In the genomic region with DNA sequence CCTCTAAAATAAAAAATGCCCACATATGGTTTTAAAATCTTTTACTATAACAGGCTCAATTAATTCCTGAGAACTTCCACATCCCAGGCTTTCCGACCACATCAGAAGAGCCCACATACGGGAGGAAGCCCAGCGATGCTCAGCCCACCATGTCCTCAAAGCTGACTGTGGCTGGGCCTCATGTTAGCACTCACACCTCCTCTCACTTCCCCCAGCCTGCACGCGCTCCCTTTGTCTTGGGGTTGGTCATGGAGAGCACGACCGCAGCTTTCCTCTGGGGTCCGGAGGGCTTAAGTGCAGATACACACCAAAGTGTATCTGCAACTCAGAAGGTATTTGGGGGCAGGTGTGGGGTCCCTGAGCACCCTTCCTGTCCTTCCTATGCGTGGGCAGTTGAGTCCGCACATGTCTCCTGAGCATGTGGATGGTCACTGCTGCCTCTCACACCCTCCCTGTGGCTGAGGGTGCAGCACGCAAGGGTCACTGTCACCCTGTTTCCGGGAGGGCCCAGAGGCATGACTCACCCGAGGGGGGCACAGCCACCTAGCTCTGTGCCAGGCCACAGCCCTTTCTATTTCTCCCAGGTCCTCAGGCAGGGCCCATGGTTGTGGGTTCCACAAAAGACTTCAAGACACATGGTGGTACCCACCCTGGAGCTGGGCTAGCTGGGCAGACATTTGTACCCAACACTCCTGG, we compare ENCODE assay signal across 8 cellular contexts. TPM values are rescaled to one million over a fixed set of nuclear protein-coding genes. Genes with fewer than 3 reads are reported as not detected.
A peak's percentile ranks its signal among the peaks of the same experiment; 100 is the strongest.
DNase-seq lines count a peak whose midpoint lies in the region; ATAC-seq lines count a peak whose summit lies in the region.

No MANE protein-coding gene starts in this region.

- H3K36me3 ChIP-seq in mucosa of rectum (ENCODE audit: control insufficient read depth in 2 of 2, insufficient read depth in 2 of 2, low read length in 2 of 2) (peaks cover 88 to 93% of the 10 kb centered on the region in 2 donors), aorta (ENCODE audit: control insufficient read depth in 1 of 2, insufficient read depth in 2 of 2, low read length in 1 of 2) (peaks cover 0 to 16% of the 10 kb centered on the region in 2 donors), H7 (replicated peaks; ENCODE audit: control insufficient read depth, insufficient read depth, low read length) (peaks cover 71% of the 10 kb centered on the region)

- H3K4me1 ChIP-seq in mucosa of rectum (ENCODE audit: control insufficient read depth in 2 of 2, insufficient read depth in 2 of 2, low read length in 2 of 2) (peaks cover 44 to 59% of the 10 kb centered on the region in 2 donors), aorta (ENCODE audit: control insufficient read depth in 1 of 2, insufficient read depth in 2 of 2, low read length in 2 of 2) (peaks cover 0 to 3% of the 10 kb centered on the region in 2 donors)

- peaks cover 78% of the 10 kb centered on the region for H3K4me1 Mint-ChIP-seq in activated naive CD8-positive, alpha-beta T cell treated with anti-CD3 and anti-CD28 coated beads, Interleukin-2, amount 10 ng/mL, durations not matched to agents 7 days and 5 days

- no peaks in the 10 kb centered on the region for H3K27me3 Mint-ChIP-seq in activated naive CD8-positive, alpha-beta T cell treated with anti-CD3 and anti-CD28 coated beads, Interleukin-2, amount 10 ng/mL, durations not matched to agents 7 days and 5 days

- POLR2A ChIA-PET in activated naive CD8-positive, alpha-beta T cell treated with anti-CD3 and anti-CD28 coated beads, Interleukin-2, amount 10 ng/mL, durations not matched to agents 7 days and 5 days (lab: Charles Lee): interaction anchor here (0.9 to 7.2 kb wide), 8 partner anchors 8 to 361 kb away, joined by 3 to 104 read pairs (median 4); partner anchors contain the start of genes WDR1 and ZNF518B

- H3K27ac Mint-ChIP-seq in activated naive CD8-positive, alpha-beta T cell treated with anti-CD3 and anti-CD28 coated beads, Interleukin-2, amount 10 ng/mL, durations not matched to agents 7 days and 5 days: peak overlapping the region; percentile 91

- 75 to 76% methylated on average over 13 of the region's 13 CpGs for WGBS in aorta, 2 donors

- H3K4me3 ChIP-seq in mucosa of rectum (ENCODE audit: low read length in 2 of 2): no peak overlapping the region
- no peak overlapping the region for H3K4me3 ChIP-seq in aorta (ENCODE audit: low read length in 2 of 2)
- no peak overlapping the region for H3K4me3 ChIP-seq in H7 (ENCODE audit: insufficient read depth, low read depth, low read length)

- H3K9ac ChIP-seq in mucosa of rectum (ENCODE audit: low read depth in 1 of 2, low read length in 2 of 2): no peak overlapping the region

- peak; percentile 38 for DNase-seq in stimulated activated CD4-positive, alpha-beta T cell treated with anti-CD3 and anti-CD28 coated beads, Interleukin-15, amount 100 ng/mL, for 24 hours
- no peak for DNase-seq in stimulated activated CD4-positive, alpha-beta T cell treated with anti-CD3 and anti-CD28 coated beads, Interleukin-2, amount 100 ng/mL, for 48 hours
- no peak for DNase-seq in activated naive CD8-positive, alpha-beta T cell treated with anti-CD3 and anti-CD28 coated beads, Interleukin-2, amount 10 ng/mL, durations not matched to agents 7 days and 5 days
- DNase-seq in aorta (no peak), UCSD-AML1 (lab: John Stamatoyannopoulos, UW; ENCODE audit: unreplicated experiment) (no peak), GDM1 (lab: John Stamatoyannopoulos, UW) (no peak), H7 (no peak)

- H3K9me3 ChIP-seq in mucosa of rectum (ENCODE audit: control insufficient read depth in 2 of 2, low read length in 2 of 2): no peaks in the 10 kb centered on the region
- H3K9me3 ChIP-seq in aorta (ENCODE audit: control insufficient read depth, low read length): no peaks in the 10 kb centered on the region

- intact Hi-C loops in aorta (cut with DNase I): no loop called here

- no peaks in the 10 kb centered on the region for H3K9me3 Mint-ChIP-seq in activated naive CD8-positive, alpha-beta T cell treated with anti-CD3 and anti-CD28 coated beads, Interleukin-2, amount 10 ng/mL, durations not matched to agents 7 days and 5 days

- H3K27ac ChIP-seq in mucosa of rectum (ENCODE audit: low read depth in 2 of 2, low read length in 2 of 2): peak overlapping the region; percentile 67 to 78
- peak overlapping the region; percentile 53 to 72 for H3K27ac ChIP-seq in aorta (ENCODE audit: low read depth in 1 of 2, low read length in 2 of 2)

- H3K4me3 Mint-ChIP-seq in activated naive CD8-positive, alpha-beta T cell treated with anti-CD3 and anti-CD28 coated beads, Interleukin-2, amount 10 ng/mL, durations not matched to agents 7 days and 5 days: peak overlapping the region; percentile 68

- H3K27me3 ChIP-seq in mucosa of rectum (ENCODE audit: control insufficient read depth in 2 of 2, insufficient read depth in 2 of 2, low read length in 2 of 2): no peaks in the 10 kb centered on the region
- H3K27me3 ChIP-seq in aorta (ENCODE audit: control insufficient read depth in 1 of 2, insufficient read depth in 2 of 2, low read length in 1 of 2): no peaks in the 10 kb centered on the region
- H3K27me3 ChIP-seq in H7 (ENCODE audit: control insufficient read depth, insufficient read depth, low read length): no peaks in the 10 kb centered on the region

- ATAC-seq in activated naive CD8-positive, alpha-beta T cell treated with anti-CD3 and anti-CD28 coated beads, Interleukin-2, amount 10 ng/mL, durations not matched to agents 7 days and 5 days (ENCODE audit: low read depth): peak; percentile 10
- ATAC-seq in aorta (ENCODE audit: low FRiP score): no peak

- peaks cover 39% of the 10 kb centered on the region for H3K36me3 Mint-ChIP-seq in activated naive CD8-positive, alpha-beta T cell treated with anti-CD3 and anti-CD28 coated beads, Interleukin-2, amount 10 ng/mL, durations not matched to agents 7 days and 5 days

RNA-seq across cellular contexts. Expression of gene WDR1, which starts 21.2 kb away (rescaled TPM):
- total RNA-seq in activated naive CD8-positive, alpha-beta T cell treated with anti-CD3 and anti-CD28 coated beads, Interleukin-2, amount 10 ng/mL, durations not matched to agents 7 days and 5 days: 100 to 1,000 TPM; 371 to 372 TPM
- total RNA-seq in aorta: 100 to 1,000 TPM; 339 to 593 TPM
- 100 to 1,000 TPM; 159 to 207 TPM for polyA plus RNA-seq in aorta
- total RNA-seq in H7 (2014; rRNA removed; shearing (Covaris generic)): 219 and 254 TPM in 2 replicates
